In genomic region chr6:149230729-149231434, GRCh38 we compare ENCODE assay signal across 15 cellular contexts.
DNase-seq lines count a peak whose midpoint lies in the region; ATAC-seq and TF ChIP-seq lines count a peak whose summit lies in the region.
"Had no signal": no experiment of that assay in that cellular context is flagged by ENCODE, and none has a peak within 500 bp of the region (broad histone marks: within the 10 kb centered on the region; RNA-seq: fewer than 3 reads in every experiment).

No MANE protein-coding gene starts in this region.

- ATAC-seq in HG02885 (IDR thresholded peaks at IDR 0.05; ENCODE audit: poor library complexity, unreplicated experiment) (peak; percentile 48), T-cell (replicated peaks in 1 of 4) (no peak), HG02840 (IDR thresholded peaks at IDR 0.05; ENCODE audit: low FRiP score, unreplicated experiment) (no peak)
- no peak for ATAC-seq in CD4-positive, alpha-beta T cell (ENCODE audit: poor library complexity)

- H3K9me3 Mint-ChIP-seq in T-cell, result no peaks in the 10 kb centered on the region
- no peaks in the 10 kb centered on the region for H3K9me3 Mint-ChIP-seq in CD4-positive, alpha-beta T cell

- peak; percentile 14 for DNase-seq in SKM-1 treated with dmso at 0.1 percent for 144 hours (lab: John Stamatoyannopoulos, UW; ENCODE audit: unreplicated experiment)
- no peak for DNase-seq in SKM-1 (lab: John Stamatoyannopoulos, UW; ENCODE audit: unreplicated experiment)
- no peak for DNase-seq in T-cell
- DNase-seq in effector CD8-positive, alpha-beta T cell (lab: John Stamatoyannopoulos, UW), result no peak
- DNase-seq in CD4-positive, alpha-beta T cell, result no peak
- DNase-seq: activated effector memory CD4-positive, alpha-beta T cell treated with anti-CD3 and anti-CD28 coated beads, Interleukin-2, amount 50 U/mL, for 16 hours; effector CD4-positive, alpha-beta T cell; GF-D8; Karpas-422; mesendoderm; NCI-H2081 treated with DMSO at 0.1 percent for 48 hours; spleen had no signal

- H3K4me1 ChIP-seq in neutrophil (ENCODE audit: control insufficient read depth in 1 of 2, insufficient read depth in 1 of 2, low read depth in 1 of 2, low read length in 1 of 2), result peaks cover 26 to 41% of the 10 kb centered on the region in 2 experiments

- no peak overlapping the region for H3K4me3 Mint-ChIP-seq in T-cell
- H3K4me3 Mint-ChIP-seq in CD4-positive, alpha-beta T cell, result no peak overlapping the region

- H3K36me3 ChIP-seq in neutrophil, result no peaks in the 10 kb centered on the region
- H3K36me3 ChIP-seq: spleen had no signal

- H3K36me3 Mint-ChIP-seq in T-cell, result peaks cover 6% of the 10 kb centered on the region
- no peaks in the 10 kb centered on the region for H3K36me3 Mint-ChIP-seq in CD4-positive, alpha-beta T cell (ENCODE audit: low read depth)

- no peak overlapping the region for H3K4me3 ChIP-seq in neutrophil (ENCODE audit: low read depth in 1 of 2, low read length in 1 of 2)
- H3K4me3 ChIP-seq: spleen had no signal

- no peaks in the 10 kb centered on the region for H3K27me3 Mint-ChIP-seq in T-cell
- H3K27me3 Mint-ChIP-seq in CD4-positive, alpha-beta T cell, result no peaks in the 10 kb centered on the region

- H3K27ac Mint-ChIP-seq in T-cell, result peak overlapping the region; percentile 25 to 50
- no peak overlapping the region for H3K27ac Mint-ChIP-seq in CD4-positive, alpha-beta T cell

- H3K9me3 ChIP-seq in neutrophil, result no peaks in the 10 kb centered on the region
- no peaks in the 10 kb centered on the region for H3K9me3 ChIP-seq in CD4-positive, alpha-beta T cell (ENCODE audit: control insufficient read depth, low read length)
- H3K9me3 ChIP-seq: spleen had no signal

- H3K27me3 ChIP-seq in neutrophil, result no peaks in the 10 kb centered on the region
- H3K27me3 ChIP-seq in CD4-positive, alpha-beta T cell (ENCODE audit: control insufficient read depth, insufficient read depth, low read length), result no peaks in the 10 kb centered on the region
- H3K27me3 ChIP-seq: spleen had no signal

- POLR2A ChIA-PET in T-cell (lab: Charles Lee), result interaction anchor here in 1 of 2 donors (0.5 kb wide), 1 partner anchor 30 kb away, joined by 3 read pairs; no protein-coding TSS in a partner anchor
- POLR2A ChIA-PET in CD4-positive, alpha-beta T cell (lab: Charles Lee), result no interaction called here

- intact Hi-C loops in CD4-positive, alpha-beta T cell (cut with DNase I, micrococcal nuclease), result loop anchor here in 1 of 2 experiments (5.0 kb wide), 1 partner anchor 86 kb away; the partner anchor contains the start of gene TAB2

- H3K27ac ChIP-seq in neutrophil, result peak overlapping the region; percentile 71
- H3K27ac ChIP-seq in CD4-positive, alpha-beta T cell (ENCODE audit: low read depth, low read length), result no peak overlapping the region

- peaks cover 53 to 74% (median 64%) of the 10 kb centered on the region in 3 donors for H3K4me1 Mint-ChIP-seq in T-cell
- H3K4me1 Mint-ChIP-seq in CD4-positive, alpha-beta T cell (ENCODE audit: low read depth), result peaks cover 45% of the 10 kb centered on the region

- CTCF ChIA-PET in T-cell (lab: Charles Lee), result interaction anchor here (0.6 to 0.9 kb wide), 2 partner anchors 32 to 201 kb away, joined by 3 read pairs; no protein-coding TSS in a partner anchor
- CTCF ChIA-PET in CD4-positive, alpha-beta T cell (lab: Charles Lee), result interaction anchor here (1.5 kb wide), 1 partner anchor 86 kb away, joined by 4 read pairs; the partner anchor contains the start of gene TAB2

- TF ChIP-seq CTCF in neutrophil (IDR thresholded peaks at IDR 0.05), result no peak
- TF ChIP-seq CTCF in CD4-positive, alpha-beta T cell (IDR thresholded peaks at IDR 0.05), result no peak
